10 cellular contexts compared by ENCODE assay signal in the genomic region with DNA sequence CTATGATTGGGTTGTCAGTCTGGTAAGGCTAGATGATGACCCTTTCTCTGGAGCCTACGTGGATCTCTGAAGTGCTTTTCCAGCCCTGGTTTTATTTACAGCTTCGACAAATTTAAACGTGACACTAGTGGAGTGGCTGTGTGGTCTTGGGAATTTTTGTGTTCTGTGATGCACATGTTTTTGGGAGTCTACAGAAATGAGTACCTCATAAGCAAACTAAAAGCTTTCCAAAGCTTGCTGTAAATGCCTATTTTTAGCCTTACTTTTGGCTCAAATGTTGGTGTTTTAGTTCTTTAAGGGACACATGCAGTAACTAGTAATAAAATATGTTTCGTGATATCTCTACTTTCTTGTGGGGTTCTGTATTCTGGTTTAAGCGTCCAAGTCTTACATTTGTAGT. TPM values are rescaled to one million over a fixed set of nuclear protein-coding genes. Genes with fewer than 3 reads are reported as not detected.
DNase-seq lines count a peak whose midpoint lies in the region; ATAC-seq and TF ChIP-seq lines count a peak whose summit lies in the region.
"Had no signal": no experiment of that assay in that cellular context is flagged by ENCODE, and none has a peak within 500 bp of the region (broad histone marks: within the 10 kb centered on the region; RNA-seq: fewer than 3 reads in every experiment).

No MANE protein-coding gene starts in this region.

- intact Hi-C loops in Panc1 (cut with micrococcal nuclease; ENCODE audit: unreplicated experiment), result no loop called here
- intact Hi-C loops in psoas muscle (cut with DNase I), result loop anchor here (5.0 kb wide), 3 partner anchors 76 to 179 kb away; a partner anchor contains a TSS

- peaks cover 21% of the 10 kb centered on the region for H3K4me1 ChIP-seq in ES-I3 (ENCODE audit: insufficient read depth, low read length)
- peaks cover 56% of the 10 kb centered on the region for H3K4me1 ChIP-seq in Panc1 (ENCODE audit: control insufficient read depth, insufficient read depth, low read length)
- H3K4me1 ChIP-seq in psoas muscle, result peaks cover 53% of the 10 kb centered on the region

- in situ Hi-C loops in Panc1 (cut with HindIII; ENCODE audit: low pct_unique_long_range_greater_than_20kb, low sequenced_read_pairs), result no loop called here

- H3K9me3 ChIP-seq in ES-I3 (ENCODE audit: control insufficient read depth, insufficient read depth, low read length), result no peaks in the 10 kb centered on the region
- H3K9me3 ChIP-seq in Panc1 (ENCODE audit: control insufficient read depth, insufficient read depth, low read depth, low read length), result no peaks in the 10 kb centered on the region
- no peaks in the 10 kb centered on the region for H3K9me3 ChIP-seq in psoas muscle

- H3K9ac ChIP-seq in ES-I3 (ENCODE audit: low read depth, low read length), result peak overlapping the region; percentile 54

- 17 to 26% (median 17%) methylated on average over 5 of the region's 5 CpGs for WGBS in psoas muscle, 3 donors

- CTCF ChIA-PET in Panc1 (lab: Charles Lee), result no interaction called here

- H3K27ac ChIP-seq in Panc1 (ENCODE audit: low read length), result peak overlapping the region; percentile 21
- peak overlapping the region; percentile 69 for H3K27ac ChIP-seq in psoas muscle
- H3K27ac ChIP-seq: cardiac muscle cell had no signal

- POLR2A ChIA-PET in Panc1 (lab: Charles Lee), result interaction anchor here (0.6 kb wide), 1 partner anchor 66 kb away, joined by 13 read pairs; no protein-coding TSS in a partner anchor

- no TSS peak for BruUV-seq in Panc1 (replicated peaks; lab: Mats Ljungman, UMichigan)

- DNase-seq in Panc1 (ENCODE audit: low read depth, low spot score), result no peak
- no peak for DNase-seq in epithelial cell of proximal tubule (ENCODE audit: low read depth)
- DNase-seq in psoas muscle, result no peak
- no peak for DNase-seq in occipital lobe (lab: John Stamatoyannopoulos, UW)
- DNase-seq in NCI-H1694 (lab: John Stamatoyannopoulos, UW), result no peak
- no peak for DNase-seq in NCI-H2081 treated with DMSO at 0.1 percent for 48 hours (lab: John Stamatoyannopoulos, UW)
- DNase-seq: NCI-H510A had no signal

- no peaks in the 10 kb centered on the region for H3K27me3 ChIP-seq in Panc1 (ENCODE audit: control insufficient read depth, insufficient read depth, low read length)
- no peaks in the 10 kb centered on the region for H3K27me3 ChIP-seq in psoas muscle (ENCODE audit: insufficient read depth in 3 of 3, low read length in 2 of 3)
- H3K27me3 ChIP-seq: cardiac muscle cell had no signal

- H3K36me3 ChIP-seq in ES-I3 (ENCODE audit: insufficient read depth, low read length) (0 out of 2 replicates have a peak, but pooled peaks cover 4% of the 10 kb centered on the region), Panc1 (ENCODE audit: control insufficient read depth, insufficient read depth, low read length) (peaks cover 3% of the 10 kb centered on the region; the same call in 1 of the 2 replicates), psoas muscle (ENCODE audit: insufficient read depth in 1 of 2, low read depth in 1 of 2) (no peaks in the 10 kb centered on the region)
- H3K36me3 ChIP-seq: cardiac muscle cell had no signal

- H3K4me3 ChIP-seq in Panc1 (ENCODE audit: low read depth in 2 of 2, low read length in 2 of 2) (peak overlapping the region; percentile 38 to 42), epithelial cell of proximal tubule (ENCODE audit: low read depth, low read length) (peak overlapping the region; percentile 42), psoas muscle (peak overlapping the region; percentile 54)

- no peak for TF ChIP-seq CTCF in Panc1 (IDR thresholded peaks at IDR 0.05)
- TF ChIP-seq CTCF in epithelial cell of proximal tubule (conservative IDR thresholded peaks at IDR 0.05; ENCODE audit: low read depth, low read length), result no peak
- no peak for TF ChIP-seq CTCF in psoas muscle (IDR thresholded peaks at IDR 0.05)

- no peak for ATAC-seq in Panc1
- ATAC-seq in psoas muscle, result no peak
- no peak for ATAC-seq in HG03469 (IDR thresholded peaks at IDR 0.05; ENCODE audit: unreplicated experiment)

RNA-seq across cellular contexts. Expression of a gene that starts 3.3 kb away (rescaled TPM):
- total RNA-seq in Panc1 (2021; ENCODE audit: unreplicated experiment) (325 TPM), epithelial cell of proximal tubule (106 and 111 TPM in 2 replicates), psoas muscle (100 to 1,000 TPM; 105 to 173 (median 162) TPM), occipital lobe (37.4 TPM)
- polyA plus RNA-seq in Panc1 (2012; ENCODE audit: insufficient read length), result 150 TPM
- polyA plus RNA-seq in psoas muscle, result 100 to 1,000 TPM in 1 of 3 donors, 10 to 100 TPM in 2; 34.1 to 108 (median 48.4) TPM
